8 cellular contexts compared by ENCODE assay signal in the genomic region with DNA sequence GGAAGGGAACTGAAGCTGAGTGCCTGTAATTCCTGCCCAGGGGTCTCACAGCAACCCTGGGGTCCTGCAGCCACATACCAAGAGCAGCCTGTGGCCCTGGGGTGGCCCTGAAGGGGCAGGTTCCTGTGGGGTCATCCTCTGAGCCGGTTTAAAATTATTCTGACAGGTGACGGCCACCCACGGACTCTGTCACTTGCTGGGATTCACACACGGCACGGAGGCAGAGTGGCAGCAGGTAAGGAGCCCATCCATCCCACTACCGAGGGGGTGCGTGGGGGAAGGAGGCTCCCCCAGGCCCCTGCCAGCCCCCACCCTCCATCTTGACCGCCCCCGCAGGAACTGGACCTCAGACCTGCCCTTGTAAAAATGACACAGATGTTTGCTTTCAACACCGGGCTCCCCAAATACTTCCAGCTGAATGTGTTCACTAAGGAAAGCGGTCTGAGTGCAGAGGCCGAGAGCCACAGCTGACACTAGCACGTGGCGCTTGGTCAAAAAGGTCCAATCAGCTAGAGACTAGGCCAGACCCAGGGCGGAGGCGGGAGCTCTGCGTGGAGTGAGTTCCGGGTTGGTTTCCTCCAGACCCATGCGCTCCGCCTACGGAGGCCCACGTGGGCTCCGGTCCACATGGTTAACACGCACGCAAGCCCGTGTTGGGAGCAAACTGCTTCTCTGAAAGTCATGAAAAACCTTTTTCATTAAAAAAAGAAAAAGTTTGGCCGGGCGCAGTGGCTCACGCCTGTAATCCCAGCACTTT. TPM values are rescaled to one million over a fixed set of nuclear protein-coding genes. Genes with fewer than 3 reads are reported as not detected.
DNase-seq lines count a peak whose midpoint lies in the region; ATAC-seq and TF ChIP-seq lines count a peak whose summit lies in the region.

No MANE protein-coding gene starts in this region.

- peaks cover 8 to 11% of the 10 kb centered on the region in 2 donors for H3K36me3 Mint-ChIP-seq in CD4-positive, alpha-beta memory T cell

- H3K27ac ChIP-seq in CD4-positive, alpha-beta memory T cell (ENCODE audit: low read depth, low read length): peak overlapping the region; percentile 41
- peak overlapping the region in 11 of 12 donors; percentile 6 to 89 (median 80) for H3K27ac ChIP-seq in heart left ventricle
- peak overlapping the region; percentile 60 for H3K27ac ChIP-seq in skeletal muscle tissue (ENCODE audit: low read depth, low read length)

- 33 to 65% (median 52%) methylated on average over 23 to 29 of the region's 29 CpGs for WGBS in heart left ventricle, 4 donors

- peak; percentile 33 to 71 (median 55) for DNase-seq in CD4-positive, alpha-beta memory T cell
- DNase-seq in NCI-H1092 (lab: John Stamatoyannopoulos, UW): peak; percentile 88
- DNase-seq in activated T-cell treated with anti-CD3 and anti-CD28 coated beads, Interleukin-2, amount 50 U/mL, for 1 hour: peak; percentile 43
- peak; percentile 90 to 95 (median 93) for DNase-seq in heart left ventricle
- DNase-seq in NCI-H1694 (lab: John Stamatoyannopoulos, UW): no peak

- no peaks in the 10 kb centered on the region for H3K9me3 ChIP-seq in CD4-positive, alpha-beta memory T cell (ENCODE audit: control insufficient read depth in 1 of 2, low read length in 2 of 2)
- H3K9me3 ChIP-seq in heart left ventricle: no peaks in the 10 kb centered on the region
- no peaks in the 10 kb centered on the region for H3K9me3 ChIP-seq in skeletal muscle tissue (ENCODE audit: control insufficient read depth in 3 of 3, low read length in 3 of 3)

- peak overlapping the region in 1 of 3 donors; percentile 8 for H3K9ac ChIP-seq in skeletal muscle tissue (ENCODE audit: low read depth in 1 of 3, low read length in 3 of 3)

- H3K36me3 ChIP-seq in CD4-positive, alpha-beta memory T cell (ENCODE audit: insufficient read depth, low read length): peaks cover 7% of the 10 kb centered on the region
- H3K36me3 ChIP-seq in heart left ventricle (peaks cover 0 to 12% (median 10%) of the 10 kb centered on the region in 9 donors), skeletal muscle tissue (ENCODE audit: control insufficient read depth in 3 of 3, insufficient read depth in 3 of 3, low read length in 3 of 3) (peaks cover 9 to 13% (median 10%) of the 10 kb centered on the region in 3 donors)

- peaks cover 6 to 16% (median 10%) of the 10 kb centered on the region in 4 donors for H3K4me1 Mint-ChIP-seq in CD4-positive, alpha-beta memory T cell

- ATAC-seq in heart left ventricle (peak; percentile 89 to 91 (median 89)), GM19397 (IDR thresholded peaks at IDR 0.05; ENCODE audit: unreplicated experiment) (no peak), HG03196 (IDR thresholded peaks at IDR 0.05; ENCODE audit: unreplicated experiment) (no peak)

- peak in 1 of 2 donors; percentile 29 for TF ChIP-seq POLR2A in heart left ventricle (IDR thresholded peaks at IDR 0.05)

- CTCF ChIA-PET in CD4-positive, alpha-beta memory T cell (lab: Charles Lee; ENCODE audit: partially characterized antibody): no interaction called here

- peak overlapping the region in 5 of 7 donors; percentile 57 to 96 (median 77) for H3K27ac Mint-ChIP-seq in CD4-positive, alpha-beta memory T cell

- no peak for TF ChIP-seq CTCF in heart left ventricle (IDR thresholded peaks at IDR 0.05)

- intact Hi-C loops in CD4-positive, alpha-beta memory T cell (cut with micrococcal nuclease): loop anchor here (1.0 kb wide), 1 partner anchor 10 kb away; the partner anchor contains the start of gene YBEY
- intact Hi-C loops in heart left ventricle (cut with DNase I): no loop called here

- peak overlapping the region in 7 of 8 donors; percentile 28 to 79 (median 76) for H3K4me3 Mint-ChIP-seq in CD4-positive, alpha-beta memory T cell

- H3K27me3 ChIP-seq in CD4-positive, alpha-beta memory T cell (ENCODE audit: insufficient read depth, low read length): no peaks in the 10 kb centered on the region
- H3K27me3 ChIP-seq in heart left ventricle (peaks cover 0 to 5% (median 0%) of the 10 kb centered on the region in 9 donors), skeletal muscle tissue (ENCODE audit: control insufficient read depth in 3 of 3, insufficient read depth in 3 of 3, low read length in 3 of 3) (peaks cover 5 to 19% (median 9%) of the 10 kb centered on the region in 3 donors)

- H3K9me3 Mint-ChIP-seq in CD4-positive, alpha-beta memory T cell: peaks cover 0 to 3% (median 0%) of the 10 kb centered on the region in 8 donors

- no peaks in the 10 kb centered on the region for H3K27me3 Mint-ChIP-seq in CD4-positive, alpha-beta memory T cell

- POLR2A ChIA-PET in CD4-positive, alpha-beta memory T cell (lab: Charles Lee; ENCODE audit: partially characterized antibody): interaction anchor here (1.1 to 1.8 kb wide), 2 partner anchors 10 to 27 kb away, joined by 4 to 9 read pairs; partner anchors contain the start of genes MCM3AP and YBEY

- no peak overlapping the region for H3K4me3 ChIP-seq in CD4-positive, alpha-beta memory T cell (ENCODE audit: low read length in 2 of 2)
- H3K4me3 ChIP-seq in heart left ventricle (peak overlapping the region in 9 of 12 donors; percentile 10 to 63 (median 56)), skeletal muscle tissue (ENCODE audit: low read length in 3 of 3) (no peak overlapping the region)

- peaks cover 6% of the 10 kb centered on the region for H3K4me1 ChIP-seq in CD4-positive, alpha-beta memory T cell (ENCODE audit: insufficient read depth, low read length)
- H3K4me1 ChIP-seq in heart left ventricle: peaks cover 0 to 36% (median 26%) of the 10 kb centered on the region in 12 donors
- peaks cover 7 to 14% (median 12%) of the 10 kb centered on the region in 3 donors for H3K4me1 ChIP-seq in skeletal muscle tissue (ENCODE audit: control insufficient read depth in 3 of 3, insufficient read depth in 3 of 3, low read length in 3 of 3)

RNA-seq across cellular contexts. Expression of gene YBEY, which starts 10.0 kb away (rescaled TPM):
- 10 to 100 TPM; 11.5 to 14.7 TPM for total RNA-seq in CD4-positive, alpha-beta memory T cell
- polyA plus RNA-seq in CD4-positive, alpha-beta memory T cell: 10 to 100 TPM; 15.5 to 18.9 TPM
- total RNA-seq in heart left ventricle: 10 to 100 TPM; 11.4 to 28.1 (median 16.0) TPM
- 10 to 100 TPM; 14.7 to 16.5 TPM for polyA plus RNA-seq in heart left ventricle
- total RNA-seq in skeletal muscle tissue: 32.9 TPM

RNA-seq across cellular contexts. Expression of gene MCM3AP, which starts 10.8 kb away (rescaled TPM):
- 100 to 1,000 TPM; 155 to 168 TPM for total RNA-seq in CD4-positive, alpha-beta memory T cell
- 10 to 100 TPM; 14.9 to 45.6 TPM for polyA plus RNA-seq in CD4-positive, alpha-beta memory T cell
- total RNA-seq in heart left ventricle: 10 to 100 TPM; 47.3 to 69.8 (median 56.8) TPM
- 10 to 100 TPM; 24.5 to 50.9 TPM for polyA plus RNA-seq in heart left ventricle
- 237 TPM for total RNA-seq in skeletal muscle tissue

RNA-seq across cellular contexts. Expression of gene C21orf58, which starts 27.5 kb away (rescaled TPM):
- 1 to 10 TPM; 8.2 to 9.4 TPM for total RNA-seq in CD4-positive, alpha-beta memory T cell
- polyA plus RNA-seq in CD4-positive, alpha-beta memory T cell: 1 to 10 TPM in 1 of 2 donors, under 1 TPM in 1; 0.35 to 1.1 TPM
- total RNA-seq in heart left ventricle (1 to 10 TPM in 6 of 9 donors, under 1 TPM in 3; 0.72 to 4.0 (median 1.3) TPM), skeletal muscle tissue (3.1 TPM)
- 1 to 10 TPM in 1 of 2 donors, under 1 TPM in 1; 0.64 to 1.8 TPM for polyA plus RNA-seq in heart left ventricle

RNA-seq across cellular contexts. Expression of gene PCNT, which starts 27.8 kb away (rescaled TPM):
- total RNA-seq in CD4-positive, alpha-beta memory T cell: 10 to 100 TPM; 46.9 to 52.1 TPM
- polyA plus RNA-seq in CD4-positive, alpha-beta memory T cell: 10 to 100 TPM in 1 of 2 donors, 1 to 10 TPM in 1; 2.0 to 25.2 TPM
- total RNA-seq in heart left ventricle: 10 to 100 TPM; 23.0 to 73.0 (median 36.7) TPM
- polyA plus RNA-seq in heart left ventricle: 10 to 100 TPM; 17.0 to 40.7 TPM
- total RNA-seq in skeletal muscle tissue: 42.8 TPM

Comparison
In these comparisons a context has a peak if more than half of its experiments do, and no peak if none do; other contexts are left out.
1. H3K4me3 ChIP-seq: peak in heart left ventricle (9 of 12); none in CD4-positive, alpha-beta memory T cell (0 of 2) and skeletal muscle tissue (0 of 3).
2. ATAC-seq: peak in heart left ventricle (4 of 4); none in GM19397 (single experiment) and HG03196 (single experiment).
3. Peak in every context shown above with its lines, with median percentiles within 50 percentile points of each other: H3K27ac ChIP-seq.